Comparison of ENCODE assay signal across 15 cellular contexts in the genomic region with DNA sequence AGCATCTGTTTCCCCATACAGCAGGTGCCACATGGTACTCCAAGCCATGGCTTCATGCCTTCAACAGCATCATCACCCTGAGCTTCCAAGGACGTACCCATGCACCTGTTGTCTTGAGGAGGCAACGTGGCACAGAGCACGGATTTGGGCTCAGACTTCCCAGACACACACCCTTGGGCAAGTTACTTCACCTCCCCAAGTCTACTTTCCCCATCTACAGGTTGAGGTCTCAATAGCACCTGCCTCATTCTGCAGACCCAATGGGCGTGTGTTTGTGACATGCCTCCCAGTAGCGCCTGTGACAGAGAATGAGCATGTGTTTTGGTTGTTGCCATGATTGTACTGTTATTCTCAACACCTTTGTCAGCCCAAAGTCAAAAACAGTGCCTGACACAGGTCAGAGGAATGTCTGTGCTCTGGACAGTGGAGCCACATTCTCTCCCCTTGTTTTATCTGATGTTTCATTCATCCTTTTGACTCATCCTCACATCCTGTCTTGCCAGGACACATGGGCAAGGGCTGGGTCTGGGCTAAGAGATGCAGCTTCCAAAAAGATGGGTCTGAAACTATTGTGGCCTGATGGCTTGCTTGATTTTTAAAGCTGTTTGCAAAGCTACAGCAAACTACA. TPM values are rescaled to one million over a fixed set of nuclear protein-coding genes. Genes with fewer than 3 reads are reported as not detected.
DNase-seq lines count a peak whose midpoint lies in the region; ATAC-seq, FAIRE-seq and TF ChIP-seq lines count a peak whose summit lies in the region.
"Had no signal": no experiment of that assay in that cellular context is flagged by ENCODE, and none has a peak within 500 bp of the region (broad histone marks: within the 10 kb centered on the region; RNA-seq: fewer than 3 reads in every experiment).

No MANE protein-coding gene starts in this region.

- H2AFZ ChIP-seq in K562 (ENCODE audit: low read depth, low read length): no peak overlapping the region
- H2AFZ ChIP-seq: PC-9 had no signal

- TF ChIP-seq EP300 in K562 (IDR thresholded peaks at IDR 0.05; ENCODE audit: low read length): no peak

- H3K27ac ChIP-seq in AG04450 (ENCODE audit: low read depth, low read length) (peak overlapping the region; percentile 31), K562 (ENCODE audit: extremely low read depth, low read depth, low read length) (no peak overlapping the region), uterus (no peak overlapping the region), WERI-Rb-1 (no peak overlapping the region), colonic mucosa (no peak overlapping the region)
- H3K27ac ChIP-seq: pancreas, PC-9, VCaP had no signal

- H3K9me1 ChIP-seq in K562 (ENCODE audit: control insufficient read depth, insufficient read depth, low read length): no peaks in the 10 kb centered on the region

- DNase-seq in AG04450 (ENCODE audit: low read depth, low spot score) (peak; percentile 13), HT1080 (ENCODE audit: low read depth) (peak; percentile 95), K562 (ENCODE audit: extremely low read depth in 1 of 4, low spot score in 3 of 4) (peak in 1 of 4 experiments; percentile 8), kidney glomerular epithelial cell (lab: John Stamatoyannopoulos, UW) (peak; percentile 39), uterus (no peak), WERI-Rb-1 (no peak), colonic mucosa (no peak)
- DNase-seq: activated T-cell treated with anti-CD3 and anti-CD28 coated beads, Interleukin-2, amount 50 U/mL, for 48 hours; BE2C; NCI-H2029 treated with DMSO at 0.1 percent for 48 hours; pancreas; PC-9 had no signal

- peaks cover 5% of the 10 kb centered on the region for H3K9me3 ChIP-seq in AG04450 (ENCODE audit: control insufficient read depth, insufficient read depth, low read length)
- no peaks in the 10 kb centered on the region for H3K9me3 ChIP-seq in K562 (replicated peaks; ENCODE audit: control insufficient read depth, insufficient read depth, low read depth, low read length)
- H3K9me3 ChIP-seq in uterus: no peaks in the 10 kb centered on the region
- H3K9me3 ChIP-seq in WERI-Rb-1 (ENCODE audit: severe bottlenecking): no peaks in the 10 kb centered on the region
- H3K9me3 ChIP-seq in colonic mucosa: no peaks in the 10 kb centered on the region
- H3K9me3 ChIP-seq: BE2C, pancreas had no signal

- TF ChIP-seq CTCF in AG04450 (IDR thresholded peaks at IDR 0.05; ENCODE audit: low read depth, low read length) (no peak), K562 (IDR thresholded peaks at IDR 0.05 in 2 of 3, conservative IDR thresholded peaks at IDR 0.05 in 1 of 3; ENCODE audit: insufficient read depth in 2 of 3, low read depth in 1 of 3, low read length in 3 of 3) (no peak), uterus (IDR thresholded peaks at IDR 0.05) (no peak), WERI-Rb-1 (IDR thresholded peaks at IDR 0.05; ENCODE audit: low read depth, low read length) (no peak), colonic mucosa (IDR thresholded peaks at IDR 0.05) (no peak)

- H3K36me3 ChIP-seq in K562 (ENCODE audit: control insufficient read depth, insufficient read depth, low read length) (no peaks in the 10 kb centered on the region), uterus (no peaks in the 10 kb centered on the region), WERI-Rb-1 (no peaks in the 10 kb centered on the region), colonic mucosa (no peaks in the 10 kb centered on the region)
- H3K36me3 ChIP-seq: BE2C, pancreas had no signal

- no peaks in the 10 kb centered on the region for H3K79me2 ChIP-seq in K562 (ENCODE audit: control insufficient read depth, insufficient read depth, low read length)

- H3K9ac ChIP-seq in K562 (ENCODE audit: insufficient read depth in 1 of 2, low read depth in 2 of 2, low read length in 2 of 2) (no peak overlapping the region), colonic mucosa (ENCODE audit: low read depth in 2 of 2, low read length in 2 of 2) (no peak overlapping the region)

- intact Hi-C loops in K562 (cut with micrococcal nuclease): no loop called here
- intact Hi-C loops in uterus (cut with DNase I; ENCODE audit: low total_unique reads): no loop called here
- intact Hi-C loops in colonic mucosa (cut with DNase I): no loop called here

- no peak for TF ChIP-seq RAD21 in K562 (CRISPR knock-in tag; conservative IDR thresholded peaks at IDR 0.05 in 1 of 2, IDR thresholded peaks at IDR 0.05 in 1 of 2)

- no peak overlapping the region for H3K4me2 ChIP-seq in K562 (ENCODE audit: insufficient read depth, low read length)
- H3K4me2 ChIP-seq: PC-9 had no signal

- CTCF ChIA-PET in AG04450 (lab: Charles Lee): interaction anchor here (0.5 to 1.1 kb wide), 3 partner anchors 14 to 42 kb away, joined by 3 read pairs; no protein-coding TSS in a partner anchor
- CTCF ChIA-PET in K562 (lab: Yijun Ruan, JAX; ENCODE audit: low intra/inter-chr PET ratio): no interaction called here

- H3K4me3 ChIP-seq in AG04450 (ENCODE audit: low read depth, low read length) (no peak overlapping the region), K562 (no peak overlapping the region), uterus (no peak overlapping the region), WERI-Rb-1 (ENCODE audit: low read depth, low read length) (no peak overlapping the region), colonic mucosa (no peak overlapping the region)
- H3K4me3 ChIP-seq: pancreas, PC-9 had no signal

- no peaks in the 10 kb centered on the region for H4K20me1 ChIP-seq in K562 (replicated peaks; ENCODE audit: control insufficient read depth, insufficient read depth, low read length)

- peak; percentile 55 for FAIRE-seq in K562 (lab: Jason Lieb, UNC)
- FAIRE-seq: pancreas had no signal

- no peak for TF ChIP-seq POLR2A in K562 (conservative IDR thresholded peaks at IDR 0.05)
- no peak for TF ChIP-seq POLR2A in uterus (IDR thresholded peaks at IDR 0.05)

- POLR2A ChIA-PET in AG04450 (lab: Yijun Ruan, JAX): no interaction called here
- POLR2A ChIA-PET in K562 (lab: Yijun Ruan, JAX): no interaction called here

- no peaks in the 10 kb centered on the region for H3K27me3 ChIP-seq in AG04450 (ENCODE audit: control insufficient read depth, insufficient read depth, low read length)
- peaks cover 4 to 11% of the 10 kb centered on the region in 2 experiments; a peak in 4 of 5 replicates for H3K27me3 ChIP-seq in K562 (ENCODE audit: control insufficient read depth in 2 of 2, insufficient read depth in 2 of 2, low read length in 2 of 2)
- H3K27me3 ChIP-seq in uterus: no peaks in the 10 kb centered on the region
- peaks cover 28% of the 10 kb centered on the region for H3K27me3 ChIP-seq in WERI-Rb-1 (ENCODE audit: insufficient read depth, low read depth, severe bottlenecking)
- no peaks in the 10 kb centered on the region for H3K27me3 ChIP-seq in colonic mucosa
- H3K27me3 ChIP-seq: BE2C, pancreas had no signal

- BruUV-seq in K562 (replicated peaks; lab: Mats Ljungman, UMichigan): no TSS peak

- 3% methylated on average over 5 of the region's 5 CpGs for WGBS in K562 (ENCODE audit: insufficient coverage, low coverage, missing lambda C conversion rate)

- in situ Hi-C loops in K562 (cut with MboI): no loop called here

- H3K4me1 ChIP-seq in K562 (replicated peaks in 1 of 2; ENCODE audit: control insufficient read depth in 2 of 2, insufficient read depth in 2 of 2, low read length in 2 of 2) (no peaks in the 10 kb centered on the region; a peak in 1 of 5 replicates), uterus (no peaks in the 10 kb centered on the region), colonic mucosa (no peaks in the 10 kb centered on the region)
- H3K4me1 ChIP-seq: BE2C, pancreas had no signal

- ATAC-seq in K562 (no peak), HG03039 (IDR thresholded peaks at IDR 0.05; ENCODE audit: unreplicated experiment) (no peak)
- ATAC-seq: left lobe of liver, pancreas had no signal

TF ChIP-seq in K562, 482 proteins besides CTCF, POLR2A, EP300 and RAD21:
- TF ChIP-seq GTF2A2 (tag; IDR thresholded peaks at IDR 0.05) (no peak), NFXL1 (CRISPR knock-in tag; IDR thresholded peaks at IDR 0.05) (no peak), SP1 (CRISPR knock-in tag; IDR thresholded peaks at IDR 0.05) (no peak), SMARCA4 (IDR thresholded peaks at IDR 0.05) (no peak), FOXK2 (conservative IDR thresholded peaks at IDR 0.05 in 1 of 2, IDR thresholded peaks at IDR 0.05 in 1 of 2; ENCODE audit: low read depth in 2 of 2) (no peak), TSC22D4 (tag; IDR thresholded peaks at IDR 0.05) (no peak), MAFK (IDR thresholded peaks at IDR 0.05; ENCODE audit: low read length) (no peak), ZNF75A (CRISPR knock-in tag; IDR thresholded peaks at IDR 0.05) (no peak), HSF4 (CRISPR knock-in tag; IDR thresholded peaks at IDR 0.05; ENCODE audit: borderline replicate concordance) (no peak), KLF16 (IDR thresholded peaks at IDR 0.05) (no peak)

RNA-seq across cellular contexts. Expression of gene CCND1, which starts 53.4 kb away (rescaled TPM):
- polyA plus RNA-seq in AG04450 (2011; rRNA removed) (249 and 276 TPM in 2 replicates), K562 (2011; rRNA removed) (16.7 and 19.7 TPM in 2 replicates), K562 (2014; fragmentation: Illumina TruSeq; extraction: Trizol) (3.0 and 6.5 TPM in 2 replicates), K562 (2014; fragmentation: Nextera tagmentation; extraction: Ambion mirVana) (under 1 TPM; 0.04 to 0.13 TPM), K562 (2014; rRNA removed) (6.4 and 7.5 TPM in 2 replicates)
- polyA minus RNA-seq in AG04450 (2011; rRNA and poly(A)+ RNA removed): 459 and 741 TPM in 2 replicates
- 617 and 803 TPM in 2 replicates for total RNA-seq in HT1080 (2014; rRNA removed; shearing (Covaris generic))
- 296 and 343 TPM in 2 replicates for polyA plus RNA-seq in HT1080 (2015; cell fraction: cytosol; rRNA removed)
- 337 and 347 TPM in 2 replicates for polyA plus RNA-seq in HT1080 (2015; cell fraction: nucleus; rRNA removed)
- 9.3 and 33.6 TPM in 2 replicates for total RNA-seq in K562 (2011; cell fraction: chromatin; rRNA removed; ENCODE audit: low replicate concordance)
- 22.5 and 33.2 TPM in 2 replicates for total RNA-seq in K562 (2011; cell fraction: nucleolus; rRNA removed)
- total RNA-seq in K562 (2011; cell fraction: nucleoplasm; rRNA removed): 11.1 and 13.8 TPM in 2 replicates
- total RNA-seq in K562 (2014; rRNA removed) (7.7 and 11.4 TPM in 2 replicates), K562 (2014; rRNA removed; fragmentation: Illumina TruSeq; extraction: Trizol) (3.1 TPM in 2 replicates), K562 (2015; rRNA removed; fragmentation: Illumina TruSeq; extraction: Trizol) (2.2 and 3.8 TPM in 2 replicates), K562 (2021) (18.9 and 23.3 TPM in 2 replicates), uterus (10 to 100 TPM in 3 of 4 donors, 1 to 10 TPM in 1; 2.9 to 96.5 (median 20.5) TPM), colonic mucosa (10 to 100 TPM; 59.7 to 94.6 TPM)
- polyA plus RNA-seq in K562 (2011; cell fraction: cytosol; rRNA removed): 16.2 and 30.6 TPM in 2 replicates
- 20.4 and 50.8 TPM in 2 replicates for polyA plus RNA-seq in K562 (2011; cell fraction: nucleus; rRNA removed)
- polyA plus RNA-seq in K562 (2012): 6.0 and 6.3 TPM in 2 replicates
- 10.3 and 15.0 TPM in 2 replicates for polyA minus RNA-seq in K562 (2011; rRNA and poly(A)+ RNA removed)
- polyA minus RNA-seq in K562 (2011; cell fraction: cytosol; rRNA and poly(A)+ RNA removed): 29.4 and 35.4 TPM in 2 replicates
- polyA minus RNA-seq in K562 (2011; cell fraction: nucleus; rRNA and poly(A)+ RNA removed): 44.4 and 45.2 TPM in 2 replicates

Comparison
In these comparisons a context has a peak if more than half of its experiments do, and no peak if none do; other contexts are left out.
1. DNase-seq: peak in AG04450 (single experiment), HT1080 (single experiment) and kidney glomerular epithelial cell (single experiment); none in uterus (0 of 2), WERI-Rb-1 (single experiment) and colonic mucosa (single experiment).